ENCODE assay signal across 8 cellular contexts in the genomic region with DNA sequence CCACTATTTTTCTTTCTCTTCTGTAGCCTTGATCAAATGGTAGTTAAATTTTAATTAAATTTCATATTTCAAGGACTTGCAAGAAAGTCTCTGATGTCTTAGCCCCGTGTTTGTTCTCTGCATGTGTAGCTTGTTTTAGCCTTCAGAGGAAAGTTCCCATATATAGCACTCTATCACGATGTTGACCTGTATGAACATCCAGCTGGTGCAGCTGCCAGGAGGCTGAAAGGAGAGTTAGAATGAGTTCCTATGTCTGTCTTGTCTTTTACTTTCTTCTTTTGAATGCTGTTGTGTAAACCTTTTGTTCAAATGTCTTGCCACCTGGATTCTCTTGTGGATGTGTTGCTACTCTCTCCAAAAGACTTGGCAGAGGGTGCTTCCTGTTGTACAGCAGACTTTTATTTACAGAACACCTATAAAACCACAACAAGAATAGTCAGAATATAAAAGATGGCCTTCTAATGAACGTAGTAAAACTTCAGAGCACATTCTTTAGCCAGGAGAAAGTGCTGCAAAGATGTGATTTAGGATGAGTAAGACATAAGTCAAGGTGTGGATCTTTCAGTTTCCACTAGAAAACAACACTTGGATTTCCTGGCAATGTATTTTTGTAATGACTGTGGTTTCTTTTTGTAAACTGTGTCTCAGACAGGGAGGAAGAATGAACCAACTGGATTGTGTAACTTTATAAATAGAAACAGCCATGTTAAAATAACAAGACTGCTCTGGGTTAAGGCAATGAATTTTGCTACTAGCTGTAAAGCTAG. TPM values are rescaled to one million over a fixed set of nuclear protein-coding genes. Genes with fewer than 3 reads are reported as not detected.
DNase-seq lines count a peak whose midpoint lies in the region; ATAC-seq and TF ChIP-seq lines count a peak whose summit lies in the region.

No MANE protein-coding gene starts in this region.

- DNase-seq in AG09309 (ENCODE audit: low read depth) (peak; percentile 78), amniotic epithelial cell (ENCODE audit: low read depth) (peak; percentile 97), left kidney (ENCODE audit: low read depth, low spot score) (peak; percentile 63), Kasumi-1 (lab: John Stamatoyannopoulos, UW) (no peak), iPS-NIHi7 (ENCODE audit: extremely low spot score) (no peak), T-helper 1 cell (no peak), T-helper 17 cell (no peak)

- no peak overlapping the region for H3K4me3 Mint-ChIP-seq in T-helper 17 cell

- no peaks in the 10 kb centered on the region for H3K27me3 Mint-ChIP-seq in T-helper 17 cell

- no peaks in the 10 kb centered on the region for H3K9me3 ChIP-seq in T-helper 17 cell (ENCODE audit: control insufficient read depth, low read length, poor library complexity, severe bottlenecking)

- no peaks in the 10 kb centered on the region for H3K4me1 Mint-ChIP-seq in T-helper 17 cell

- no peak overlapping the region for H3K4me3 ChIP-seq in AG09309 (ENCODE audit: control insufficient read depth, low read depth, low read length)

- no peak for TF ChIP-seq CTCF in AG09309 (IDR thresholded peaks at IDR 0.05; ENCODE audit: control insufficient read depth, insufficient read depth, low read depth, low read length, missing control alignments)

- H3K27ac Mint-ChIP-seq in T-helper 17 cell: no peak overlapping the region

- ATAC-seq in HG02610 (IDR thresholded peaks at IDR 0.05; ENCODE audit: unreplicated experiment) (peak; percentile 33), T-helper 17 cell (no peak)

- H3K36me3 Mint-ChIP-seq in T-helper 17 cell (ENCODE audit: low read depth): no peaks in the 10 kb centered on the region

RNA-seq across cellular contexts. Expression of a gene that starts 17.2 kb away (rescaled TPM):
- under 1 TPM in 1 of 2 donors, not detected in 1; 0.08 TPM for total RNA-seq in T-helper 17 cell

Comparison
In these comparisons a context has a peak if more than half of its experiments do, and no peak if none do; other contexts are left out.
1. DNase-seq: peak in AG09309 (single experiment), amniotic epithelial cell (single experiment) and left kidney (single experiment); none in Kasumi-1 (0 of 2), iPS-NIHi7 (single experiment), T-helper 1 cell (0 of 5) and T-helper 17 cell (0 of 3).